Comparison of ENCODE assay signal across 18 cellular contexts in genomic region chr6:77403424-77403823, GRCh38. TPM values are rescaled to one million over a fixed set of nuclear protein-coding genes. Genes with fewer than 3 reads are reported as not detected.
A peak's percentile ranks its signal among the peaks of the same experiment; 100 is the strongest.
DNase-seq lines count a peak whose midpoint lies in the region; ATAC-seq, FAIRE-seq and TF ChIP-seq lines count a peak whose summit lies in the region.
"Had no signal": no experiment of that assay in that cellular context is flagged by ENCODE, and none has a peak within 500 bp of the region (broad histone marks: within the 10 kb centered on the region; RNA-seq: fewer than 3 reads in every experiment).

No MANE protein-coding gene starts in this region.

- H3K4me3 Mint-ChIP-seq in CD4-positive, alpha-beta memory T cell: no peak overlapping the region
- H3K4me3 Mint-ChIP-seq: activated naive CD8-positive, alpha-beta T cell treated with anti-CD3 and anti-CD28 coated beads, Interleukin-2, amount 10 ng/mL, durations not matched to agents 7 days and 5 days; nephron progenitor cell had no signal

- no peaks in the 10 kb centered on the region for H3K27me3 Mint-ChIP-seq in CD4-positive, alpha-beta memory T cell
- H3K27me3 Mint-ChIP-seq: activated naive CD8-positive, alpha-beta T cell treated with anti-CD3 and anti-CD28 coated beads, Interleukin-2, amount 10 ng/mL, durations not matched to agents 7 days and 5 days had no signal

- H3K4me1 Mint-ChIP-seq in CD4-positive, alpha-beta memory T cell: no peaks in the 10 kb centered on the region
- H3K4me1 Mint-ChIP-seq: activated naive CD8-positive, alpha-beta T cell treated with anti-CD3 and anti-CD28 coated beads, Interleukin-2, amount 10 ng/mL, durations not matched to agents 7 days and 5 days; nephron progenitor cell had no signal

- no peak for DNase-seq in Right ventricle myocardium superior
- DNase-seq in left cardiac atrium: no peak
- peak; percentile 58 for DNase-seq in astrocyte of the hippocampus (ENCODE audit: low read depth, low spot score)
- DNase-seq in islet precursor cell: peak; percentile 72
- peak; percentile 1 for DNase-seq in urothelium cell line (ENCODE audit: low spot score)
- DNase-seq in CD4-positive, alpha-beta memory T cell: no peak
- no peak for DNase-seq in WERI-Rb-1
- DNase-seq: activated CD4-positive, CD25-positive, alpha-beta regulatory T cell; activated naive CD8-positive, alpha-beta T cell treated with anti-CD3 and anti-CD28 coated beads, Interleukin-2, amount 10 ng/mL, durations not matched to agents 7 days and 5 days; colonic mucosa; esophagus squamous epithelium; kidney; NCI-H2107; nephron progenitor cell had no signal

- TF ChIP-seq CTCF in WERI-Rb-1 (IDR thresholded peaks at IDR 0.05; ENCODE audit: low read depth, low read length): no peak

- H3K9me3 Mint-ChIP-seq in CD4-positive, alpha-beta memory T cell: peaks cover 0 to 5% (median 2%) of the 10 kb centered on the region in 8 donors

- H3K27ac Mint-ChIP-seq in CD4-positive, alpha-beta memory T cell: no peak overlapping the region
- H3K27ac Mint-ChIP-seq: activated naive CD8-positive, alpha-beta T cell treated with anti-CD3 and anti-CD28 coated beads, Interleukin-2, amount 10 ng/mL, durations not matched to agents 7 days and 5 days; nephron progenitor cell had no signal

- no peak overlapping the region for H3K27ac ChIP-seq in CD4-positive, alpha-beta memory T cell (ENCODE audit: low read depth, low read length)
- no peak overlapping the region for H3K27ac ChIP-seq in WERI-Rb-1
- H3K27ac ChIP-seq: colonic mucosa, esophagus squamous epithelium, suprapubic skin had no signal

- ATAC-seq in Right ventricle myocardium superior (ENCODE audit: poor library complexity): peak; percentile 31
- ATAC-seq in left cardiac atrium: no peak
- no peak for ATAC-seq in HG03342 (IDR thresholded peaks at IDR 0.05; ENCODE audit: unreplicated experiment)

- no peaks in the 10 kb centered on the region for H3K4me1 ChIP-seq in CD4-positive, alpha-beta memory T cell (ENCODE audit: insufficient read depth, low read length)
- H3K4me1 ChIP-seq: colonic mucosa, esophagus squamous epithelium, suprapubic skin had no signal

- H3K36me3 Mint-ChIP-seq in CD4-positive, alpha-beta memory T cell: no peaks in the 10 kb centered on the region
- H3K36me3 Mint-ChIP-seq: activated naive CD8-positive, alpha-beta T cell treated with anti-CD3 and anti-CD28 coated beads, Interleukin-2, amount 10 ng/mL, durations not matched to agents 7 days and 5 days had no signal

- POLR2A ChIA-PET in CD4-positive, alpha-beta memory T cell (lab: Charles Lee; ENCODE audit: partially characterized antibody): no interaction called here

- no peak overlapping the region for H3K4me3 ChIP-seq in CD4-positive, alpha-beta memory T cell (ENCODE audit: low read length in 2 of 2)
- no peak overlapping the region for H3K4me3 ChIP-seq in WERI-Rb-1 (ENCODE audit: low read depth, low read length)
- H3K4me3 ChIP-seq: colonic mucosa, esophagus squamous epithelium, skin epidermis, suprapubic skin had no signal

- CTCF ChIA-PET in CD4-positive, alpha-beta memory T cell (lab: Charles Lee; ENCODE audit: partially characterized antibody): no interaction called here

- intact Hi-C loops in Right ventricle myocardium superior (cut with DNase I): no loop called here
- intact Hi-C loops in left cardiac atrium (cut with DNase I): no loop called here
- intact Hi-C loops in CD4-positive, alpha-beta memory T cell (cut with micrococcal nuclease): no loop called here

- H3K36me3 ChIP-seq in CD4-positive, alpha-beta memory T cell (ENCODE audit: insufficient read depth, low read length): no peaks in the 10 kb centered on the region
- H3K36me3 ChIP-seq in WERI-Rb-1: no peaks in the 10 kb centered on the region
- H3K36me3 ChIP-seq: colonic mucosa, esophagus squamous epithelium, suprapubic skin had no signal

- no peak for FAIRE-seq in urothelium cell line (lab: Jason Lieb, UNC)
- FAIRE-seq: A204.1, kidney had no signal

- no peaks in the 10 kb centered on the region for H3K27me3 ChIP-seq in CD4-positive, alpha-beta memory T cell (ENCODE audit: insufficient read depth, low read length)
- no peaks in the 10 kb centered on the region for H3K27me3 ChIP-seq in WERI-Rb-1 (ENCODE audit: insufficient read depth, low read depth, severe bottlenecking)
- H3K27me3 ChIP-seq: colonic mucosa, esophagus squamous epithelium, suprapubic skin had no signal

- no peaks in the 10 kb centered on the region for H3K9me3 ChIP-seq in CD4-positive, alpha-beta memory T cell (ENCODE audit: control insufficient read depth in 1 of 2, low read length in 2 of 2)
- no peaks in the 10 kb centered on the region for H3K9me3 ChIP-seq in WERI-Rb-1 (ENCODE audit: severe bottlenecking)
- H3K9me3 ChIP-seq: colonic mucosa, esophagus squamous epithelium, suprapubic skin had no signal

RNA-seq across cellular contexts. Expression of gene HTR1B, which starts 59.9 kb away (rescaled TPM):
- total RNA-seq in Right ventricle myocardium superior (not detected), left cardiac atrium (not detected)
- total RNA-seq in CD4-positive, alpha-beta memory T cell: not detected
- not detected for polyA plus RNA-seq in CD4-positive, alpha-beta memory T cell
- total RNA-seq: activated naive CD8-positive, alpha-beta T cell treated with anti-CD3 and anti-CD28 coated beads, Interleukin-2, amount 10 ng/mL, durations not matched to agents 7 days and 5 days had no signal

Comparison
In these comparisons a context has a peak if more than half of its experiments do, and no peak if none do; other contexts are left out.
1. DNase-seq: peak in astrocyte of the hippocampus (single experiment), islet precursor cell (single experiment) and urothelium cell line (single experiment); none in Right ventricle myocardium superior (single experiment), left cardiac atrium (single experiment), CD4-positive, alpha-beta memory T cell (0 of 5) and WERI-Rb-1 (single experiment).